1 cellular context compared by ENCODE assay signal in the genomic region with DNA sequence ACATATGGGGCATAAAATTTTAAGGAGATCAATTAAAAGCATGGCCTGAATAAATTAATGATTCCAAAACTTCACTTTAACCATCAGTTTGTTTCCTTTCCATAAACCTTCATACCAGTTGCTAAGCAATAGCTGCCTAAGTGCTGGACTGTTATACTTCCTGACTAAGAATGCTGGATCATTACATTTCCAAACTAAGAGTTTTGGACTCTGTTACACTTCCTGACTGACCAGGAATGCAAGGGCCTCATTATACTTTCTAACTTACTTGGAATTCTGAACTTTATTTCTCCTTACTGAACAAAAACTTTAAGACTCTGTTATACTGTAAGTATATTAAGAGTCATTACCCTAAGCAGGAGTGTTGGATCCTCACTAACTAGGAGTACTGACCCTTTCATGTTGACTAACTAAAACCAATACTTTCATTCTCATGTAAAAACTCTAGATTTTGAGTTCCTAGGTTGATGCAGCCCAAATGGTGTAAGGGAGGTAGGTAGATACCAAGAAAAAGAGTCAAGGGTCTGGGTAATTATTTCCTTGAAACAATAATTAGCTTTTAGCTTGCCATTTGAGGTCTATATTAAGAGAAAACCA.
TF ChIP-seq lines count a peak whose summit lies in the region.

No MANE protein-coding gene starts in this region.

TF ChIP-seq in SK-N-SH, 30 proteins besides CTCF, POLR2A, EP300 and RAD21 (continued from another document):
- no peak for TF ChIP-seq ELF1 (IDR thresholded peaks at IDR 0.05)
- TF ChIP-seq, protein P1, sequence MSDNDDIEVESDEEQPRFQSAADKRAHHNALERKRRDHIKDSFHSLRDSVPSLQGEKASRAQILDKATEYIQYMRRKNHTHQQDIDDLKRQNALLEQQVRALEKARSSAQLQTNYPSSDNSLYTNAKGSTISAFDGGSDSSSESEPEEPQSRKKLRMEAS (IDR thresholded peaks at IDR 0.05; ENCODE audit: low read depth): no peak
- TF ChIP-seq, protein P2, sequence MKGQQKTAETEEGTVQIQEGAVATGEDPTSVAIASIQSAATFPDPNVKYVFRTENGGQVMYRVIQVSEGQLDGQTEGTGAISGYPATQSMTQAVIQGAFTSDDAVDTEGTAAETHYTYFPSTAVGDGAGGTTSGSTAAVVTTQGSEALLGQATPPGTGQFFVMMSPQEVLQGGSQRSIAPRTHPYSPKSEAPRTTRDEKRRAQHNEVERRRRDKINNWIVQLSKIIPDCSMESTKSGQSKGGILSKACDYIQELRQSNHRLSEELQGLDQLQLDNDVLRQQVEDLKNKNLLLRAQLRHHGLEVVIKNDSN (IDR thresholded peaks at IDR 0.05; ENCODE audit: borderline replicate concordance, low read depth): no peak
- no peak for TF ChIP-seq EZH2phosphoT487 (IDR thresholded peaks at IDR 0.05; ENCODE audit: borderline replicate concordance, low read depth)
- TF ChIP-seq FOXM1 (IDR thresholded peaks at IDR 0.05; ENCODE audit: low read depth): no peak
- TF ChIP-seq SMC3 (IDR thresholded peaks at IDR 0.05; ENCODE audit: low read depth, low read length): no peak
- no peak for TF ChIP-seq POLR2AphosphoS5 (IDR thresholded peaks at IDR 0.05; ENCODE audit: low read depth, low read length)
- TF ChIP-seq RCOR1 (IDR thresholded peaks at IDR 0.05; ENCODE audit: low read length): no peak
- TF ChIP-seq, protein P3, sequence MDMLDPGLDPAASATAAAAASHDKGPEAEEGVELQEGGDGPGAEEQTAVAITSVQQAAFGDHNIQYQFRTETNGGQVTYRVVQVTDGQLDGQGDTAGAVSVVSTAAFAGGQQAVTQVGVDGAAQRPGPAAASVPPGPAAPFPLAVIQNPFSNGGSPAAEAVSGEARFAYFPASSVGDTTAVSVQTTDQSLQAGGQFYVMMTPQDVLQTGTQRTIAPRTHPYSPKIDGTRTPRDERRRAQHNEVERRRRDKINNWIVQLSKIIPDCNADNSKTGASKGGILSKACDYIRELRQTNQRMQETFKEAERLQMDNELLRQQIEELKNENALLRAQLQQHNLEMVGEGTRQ (IDR thresholded peaks at IDR 0.05; ENCODE audit: borderline replicate concordance, low read depth, low read length): no peak
- TF ChIP-seq YY1 (IDR thresholded peaks at IDR 0.05; ENCODE audit: low read depth): no peak
- TF ChIP-seq FOXJ3 (CRISPR knock-in tag; IDR thresholded peaks at IDR 0.05): no peak
